Comparison of ENCODE assay signal across 29 cellular contexts in the genomic region with DNA sequence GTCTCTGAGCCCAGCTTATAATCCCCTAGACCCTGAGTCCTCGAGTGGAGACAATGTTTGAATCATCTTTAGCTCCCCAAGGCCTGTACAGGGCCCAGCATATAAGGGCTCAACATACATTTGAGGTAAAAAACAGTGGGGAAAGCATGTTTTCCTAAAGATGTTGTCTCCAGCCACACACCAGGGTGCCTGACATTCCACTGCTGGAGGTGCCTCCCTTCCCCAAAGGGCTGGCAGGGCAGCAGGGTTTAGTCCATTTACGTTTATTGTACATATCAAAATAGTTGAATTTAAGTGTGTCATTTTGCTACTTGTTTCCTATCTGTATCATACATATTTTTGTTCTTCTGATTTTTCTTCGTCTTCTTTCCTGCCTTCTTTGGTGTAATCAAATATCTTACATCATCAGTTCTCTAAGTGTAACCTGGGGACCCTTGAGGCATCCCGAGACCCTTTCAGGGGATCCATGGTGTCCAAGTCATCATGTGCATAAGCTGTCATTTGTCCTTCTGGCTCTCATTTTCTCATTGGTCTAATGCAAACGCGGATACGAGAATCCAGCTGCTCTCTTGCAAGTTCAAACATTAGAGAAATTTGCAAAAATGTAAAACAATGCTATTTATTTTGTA.
"Had no signal": no experiment of that assay in that cellular context is flagged by ENCODE, and none has a peak within 500 bp of the region (broad histone marks: within the 10 kb centered on the region; RNA-seq: fewer than 3 reads in every experiment).

No MANE protein-coding gene starts in this region.

- H3K36me3 ChIP-seq: adrenal gland, MG63, SJCRH30, WERI-Rb-1 had no signal

- DNase-seq: activated CD4-positive, alpha-beta memory T cell treated with anti-CD3 and anti-CD28 coated beads for 36 hours; activated CD4-positive, alpha-beta T cell treated with anti-CD3 and anti-CD28 coated beads, Interleukin-2, amount 50 U/mL, for 1 hour; activated gamma-delta T cell treated with Interleukin-2 at 50 U/mL for 16 hours; activated naive CD4-positive, alpha-beta T cell treated with anti-CD3 and anti-CD28 coated beads for 36 hours; activated T-cell treated with anti-CD3 and anti-CD28 coated beads for 4 hours; activated T-cell treated with anti-CD3 and anti-CD28 coated beads, Interleukin-2, amount 50 U/mL, for 4 hours; central memory CD4-positive, alpha-beta T cell; Kasumi-1; KG1; MG63; NCI-H1048; NCI-H1105 treated with DMSO at 0.1 percent for 48 hours; NCI-H1436; NCI-H1694; NCI-H1930; NCI-H2081 treated with DMSO at 0.1 percent for 48 hours; NCI-H226; NCI-H524 treated with DMSO at 0.1 percent for 48 hours; SJCRH30; T1000; WERI-Rb-1 had no signal

- H3K4me1 Mint-ChIP-seq: brain, IgD-negative memory B cell had no signal

- H3K9me3 ChIP-seq: adrenal gland, SJCRH30 had no signal

- H3K36me3 Mint-ChIP-seq: activated CD4-positive, alpha-beta memory T cell treated with anti-CD3 and anti-CD28 coated beads for 36 hours; IgD-negative memory B cell had no signal

- ATAC-seq: activated naive CD4-positive, alpha-beta T cell treated with anti-CD3 and anti-CD28 coated beads, Interleukin-2, amount 50 U/mL, for 72 hours; activated T-cell treated with anti-CD3 and anti-CD28 coated beads, Interleukin-2, amount 50 U/mL, for 4 hours; Panc1 had no signal

- H3K27ac Mint-ChIP-seq: activated CD4-positive, alpha-beta memory T cell treated with anti-CD3 and anti-CD28 coated beads for 36 hours; activated naive CD4-positive, alpha-beta T cell treated with anti-CD3 and anti-CD28 coated beads for 36 hours; activated naive CD4-positive, alpha-beta T cell treated with anti-CD3 and anti-CD28 coated beads, Interleukin-2, amount 50 U/mL, for 72 hours; activated T-helper 1 cell treated with anti-CD3 and anti-CD28 coated beads, Interleukin-12 subunit alpha, Interleukin-12 subunit beta, Interleukin-2, Interleukin-4 antibody, amounts not matched to agents 30 ng/mL and 10 ng/mL and 1 ng/mL, durations not matched to agents 14 hours and 24 hours and 36 hours; IgD-negative memory B cell had no signal

- H3K27ac ChIP-seq: adrenal gland, RWPE1, SJCRH30, SK-N-MC, WERI-Rb-1 had no signal

- H3K4me3 ChIP-seq: adrenal gland, MG63, SJCRH30, SK-N-MC had no signal

- H3K27me3 ChIP-seq: adrenal gland, MG63, SJCRH30 had no signal

- H3K27me3 Mint-ChIP-seq: activated CD4-positive, alpha-beta memory T cell treated with anti-CD3 and anti-CD28 coated beads for 36 hours; brain had no signal

- H3K4me1 ChIP-seq: adrenal gland, SJCRH30 had no signal

- H3K4me3 Mint-ChIP-seq: activated CD4-positive, alpha-beta memory T cell treated with anti-CD3 and anti-CD28 coated beads for 36 hours; activated naive CD4-positive, alpha-beta T cell treated with anti-CD3 and anti-CD28 coated beads for 36 hours; activated T-cell treated with anti-CD3 and anti-CD28 coated beads, Interleukin-2, amount 50 U/mL, for 4 hours; activated T-helper 1 cell treated with anti-CD3 and anti-CD28 coated beads, Interleukin-12 subunit alpha, Interleukin-12 subunit beta, Interleukin-2, Interleukin-4 antibody, amounts not matched to agents 30 ng/mL and 10 ng/mL and 1 ng/mL, durations not matched to agents 14 hours and 24 hours and 36 hours; brain; IgD-negative memory B cell had no signal
